ENCODE assay signal across 15 cellular contexts in the genomic region with DNA sequence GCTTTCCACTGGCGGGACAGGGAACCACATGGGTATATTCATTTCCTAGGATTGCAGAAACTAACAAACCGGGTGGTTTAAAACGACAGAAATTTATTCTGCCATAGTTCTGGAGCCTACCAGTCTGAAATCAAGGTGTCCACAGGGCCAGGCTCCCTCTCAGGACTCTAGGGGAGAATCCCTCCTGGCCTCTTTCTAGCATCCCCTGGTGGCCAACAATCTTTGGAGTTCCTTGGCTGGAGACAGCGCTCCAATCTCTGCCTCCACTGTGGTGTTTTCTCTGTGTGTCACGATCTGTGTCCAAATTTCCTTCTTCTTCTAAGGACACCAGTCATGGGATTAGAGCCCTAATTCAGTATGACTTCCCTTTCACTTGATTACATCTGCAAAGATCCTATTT.
DNase-seq lines count a peak whose midpoint lies in the region; ATAC-seq, FAIRE-seq and TF ChIP-seq lines count a peak whose summit lies in the region.
"Had no signal": no experiment of that assay in that cellular context is flagged by ENCODE, and none has a peak within 500 bp of the region (broad histone marks: within the 10 kb centered on the region; RNA-seq: fewer than 3 reads in every experiment).

No MANE protein-coding gene starts in this region.

- intact Hi-C loops in right cardiac atrium (cut with DNase I), result no loop called here

- H3K4me3 Mint-ChIP-seq in HFFc6, result no peak overlapping the region
- no peak overlapping the region for H3K4me3 Mint-ChIP-seq in astrocyte (ENCODE audit: unreplicated experiment)
- H3K4me3 Mint-ChIP-seq: T-helper 1 cell treated with Interleukin-12 subunit alpha and Interleukin-12 subunit beta and Interleukin-4 antibody, amounts not matched to agents 30 μg/mL and 1 μg/mL, for 36 hours had no signal

- no peaks in the 10 kb centered on the region for H3K36me3 Mint-ChIP-seq in HFFc6 (ENCODE audit: low read depth)
- no peaks in the 10 kb centered on the region for H3K36me3 Mint-ChIP-seq in astrocyte (ENCODE audit: low read depth, unreplicated experiment)

- H2BK120ac ChIP-seq in mesendoderm (ENCODE audit: low read depth, low read length), result no peak overlapping the region

- no peak overlapping the region for H4K5ac ChIP-seq in mesendoderm (ENCODE audit: low read length)

- CTCF ChIA-PET in SK-N-SH (lab: Yijun Ruan, JAX), result interaction anchor here (3.5 kb wide), 1 partner anchor 119 kb away, joined by 14 read pairs; no protein-coding TSS in a partner anchor

- peaks cover 26% of the 10 kb centered on the region for H3K27me3 Mint-ChIP-seq in HFFc6 (ENCODE audit: insufficient read depth)
- peaks cover 42% of the 10 kb centered on the region for H3K27me3 Mint-ChIP-seq in astrocyte (ENCODE audit: low read depth, unreplicated experiment)

- H3K9me3 ChIP-seq in SK-N-SH, result no peaks in the 10 kb centered on the region
- H3K9me3 ChIP-seq in astrocyte (ENCODE audit: insufficient read depth, low read depth, low read length), result no peaks in the 10 kb centered on the region
- H3K9me3 ChIP-seq in right cardiac atrium (ENCODE audit: control insufficient read depth, low read length), result no peaks in the 10 kb centered on the region
- H3K9me3 ChIP-seq: neutrophil had no signal

- H2AFZ ChIP-seq in SK-N-SH (ENCODE audit: low read depth) (no peak overlapping the region), astrocyte (ENCODE audit: low read depth, low read length) (no peak overlapping the region)

- H3K9me2 ChIP-seq in SK-N-SH, result no peaks in the 10 kb centered on the region

- no peak overlapping the region for H3K18ac ChIP-seq in mesendoderm (ENCODE audit: low read length)

- H3K79me2 ChIP-seq in SK-N-SH (ENCODE audit: insufficient read depth) (no peaks in the 10 kb centered on the region), astrocyte (ENCODE audit: insufficient read depth, low read length) (no peaks in the 10 kb centered on the region), mesendoderm (ENCODE audit: control insufficient read depth, insufficient read depth, low read length) (no peaks in the 10 kb centered on the region)

- no peak overlapping the region for H2BK15ac ChIP-seq in mesendoderm (replicated peaks; ENCODE audit: low read depth)

- H3K4me3 ChIP-seq in SK-N-SH (ENCODE audit: low read depth in 2 of 2, low read length in 1 of 2), result no peak overlapping the region
- H3K4me3 ChIP-seq in astrocyte (ENCODE audit: insufficient read depth, low read depth, low read length), result no peak overlapping the region
- no peak overlapping the region for H3K4me3 ChIP-seq in mesendoderm (ENCODE audit: low read length)
- H3K4me3 ChIP-seq in right cardiac atrium (ENCODE audit: low read length), result no peak overlapping the region

- H3K27ac ChIP-seq in SK-N-SH (ENCODE audit: low read depth in 2 of 2, low read length in 1 of 2) (no peak overlapping the region), astrocyte (ENCODE audit: low read depth, low read length) (no peak overlapping the region), mesendoderm (ENCODE audit: low read depth, low read length) (no peak overlapping the region), right cardiac atrium (ENCODE audit: low read length) (no peak overlapping the region)
- H3K27ac ChIP-seq: neutrophil had no signal

- no peaks in the 10 kb centered on the region for H3K9me3 Mint-ChIP-seq in HFFc6
- H3K9me3 Mint-ChIP-seq in astrocyte (ENCODE audit: unreplicated experiment), result no peaks in the 10 kb centered on the region
- H3K9me3 Mint-ChIP-seq: T-helper 1 cell treated with Interleukin-12 subunit alpha and Interleukin-12 subunit beta and Interleukin-4 antibody, amounts not matched to agents 30 μg/mL and 1 μg/mL, for 36 hours had no signal

- H3K23ac ChIP-seq in mesendoderm (ENCODE audit: low read length), result no peak overlapping the region

- H3K4me2 ChIP-seq in SK-N-SH (no peak overlapping the region), astrocyte (ENCODE audit: low read length) (no peak overlapping the region), mesendoderm (ENCODE audit: low read length) (no peak overlapping the region)

- ATAC-seq in SK-N-SH treated with all-trans-retinoic acid at 6 μM for 48 hours (no peak), HG03196 (IDR thresholded peaks at IDR 0.05; ENCODE audit: unreplicated experiment) (no peak), right cardiac atrium (no peak)

- no peak overlapping the region for H4K8ac ChIP-seq in mesendoderm (ENCODE audit: low read depth, low read length)

- no peak overlapping the region for H3K4ac ChIP-seq in mesendoderm (ENCODE audit: low read depth, low read length)

- no peaks in the 10 kb centered on the region for H3K79me1 ChIP-seq in mesendoderm (ENCODE audit: low read length)

- H2BK5ac ChIP-seq in mesendoderm (ENCODE audit: low read length), result no peak overlapping the region

- 72% methylated on average over 5 of the region's 5 CpGs for WGBS in SK-N-SH (ENCODE audit: low lambda C conversion rate)
- WGBS in mesendoderm (ENCODE audit: extremely low coverage, insufficient coverage, low lambda C conversion rate), result no CpG with 5 or more reads among the region's 5 CpGs
- 78% methylated on average over 5 of the region's 5 CpGs for WGBS in right cardiac atrium

- DNase-seq in SK-N-SH, result no peak
- no peak for DNase-seq in HFFc6
- no peak for DNase-seq in astrocyte (ENCODE audit: low read depth)
- peak; percentile 49 for DNase-seq in mesendoderm
- no peak for DNase-seq in NCI-H2107 (lab: John Stamatoyannopoulos, UW)
- DNase-seq in right cardiac atrium, result no peak
- DNase-seq: activated CD4-positive, alpha-beta T cell treated with anti-CD3 and anti-CD28 coated beads for 48 hours; mammary epithelial cell; NCI-H446 treated with DMSO at 0.1 percent for 48 hours had no signal

- H3K36me3 ChIP-seq in SK-N-SH (replicated peaks in 1 of 2; ENCODE audit: control insufficient read depth in 1 of 2, insufficient read depth in 2 of 2, low read length in 1 of 2) (no peaks in the 10 kb centered on the region), astrocyte (ENCODE audit: insufficient read depth, low read length) (no peaks in the 10 kb centered on the region), mesendoderm (ENCODE audit: control insufficient read depth, insufficient read depth, low read length) (no peaks in the 10 kb centered on the region)
- H3K36me3 ChIP-seq: neutrophil had no signal

- H3F3A ChIP-seq in SK-N-SH (replicated peaks; ENCODE audit: insufficient read depth), result no peaks in the 10 kb centered on the region

- H4K20me1 ChIP-seq in SK-N-SH (ENCODE audit: insufficient read depth) (no peaks in the 10 kb centered on the region), astrocyte (ENCODE audit: insufficient read depth, low read length) (no peaks in the 10 kb centered on the region)

- POLR2A ChIA-PET in SK-N-SH (lab: Yijun Ruan, JAX), result no interaction called here

- no peak for FAIRE-seq in astrocyte (lab: Jason Lieb, UNC)
- FAIRE-seq: A204.1, small intestine had no signal

- H3K27ac Mint-ChIP-seq in HFFc6 (no peak overlapping the region), astrocyte (ENCODE audit: unreplicated experiment) (no peak overlapping the region)
- H3K27ac Mint-ChIP-seq: T-helper 1 cell treated with Interleukin-12 subunit alpha and Interleukin-12 subunit beta and Interleukin-4 antibody, amounts not matched to agents 30 μg/mL and 1 μg/mL, for 36 hours had no signal

- no peak for TF ChIP-seq RAD21 in SK-N-SH (IDR thresholded peaks at IDR 0.05; ENCODE audit: low read length)

- H3K4me1 ChIP-seq in SK-N-SH (ENCODE audit: control insufficient read depth in 1 of 2, insufficient read depth in 2 of 2, low read depth in 1 of 2, low read length in 1 of 2), result peaks cover 0 to 5% of the 10 kb centered on the region in 2 experiments; a peak in 1 of 4 replicates
- no peaks in the 10 kb centered on the region for H3K4me1 ChIP-seq in astrocyte (ENCODE audit: insufficient read depth, low read length)
- no peaks in the 10 kb centered on the region for H3K4me1 ChIP-seq in mesendoderm (ENCODE audit: control insufficient read depth, low read depth, low read length)
- H3K4me1 ChIP-seq in right cardiac atrium (ENCODE audit: control insufficient read depth, insufficient read depth, low read length), result no peaks in the 10 kb centered on the region

- no peak overlapping the region for H3K9ac ChIP-seq in SK-N-SH
- H3K9ac ChIP-seq in astrocyte (ENCODE audit: low read length), result no peak overlapping the region
- H3K9ac ChIP-seq in mesendoderm (ENCODE audit: low read length), result no peak overlapping the region

- H3K27me3 ChIP-seq in SK-N-SH (ENCODE audit: insufficient read depth), result no peaks in the 10 kb centered on the region; the same call in 1 of the 2 replicates
- H3K27me3 ChIP-seq in astrocyte (ENCODE audit: insufficient read depth, low read length), result peaks cover 24% of the 10 kb centered on the region
- H3K27me3 ChIP-seq in mesendoderm (ENCODE audit: insufficient read depth, low read length, poor library complexity), result no peaks in the 10 kb centered on the region
- H3K27me3 ChIP-seq in right cardiac atrium (ENCODE audit: control insufficient read depth, insufficient read depth), result no peaks in the 10 kb centered on the region
- H3K27me3 ChIP-seq: neutrophil had no signal

- no peak for TF ChIP-seq EP300 in SK-N-SH (IDR thresholded peaks at IDR 0.05; ENCODE audit: borderline replicate concordance in 1 of 2, low read depth in 1 of 2, low read length in 1 of 2)

- H3K4me1 Mint-ChIP-seq in HFFc6 (ENCODE audit: low read depth) (no peaks in the 10 kb centered on the region), astrocyte (ENCODE audit: low read depth, unreplicated experiment) (no peaks in the 10 kb centered on the region)

- peak; percentile 17; the same call in 1 of the 2 replicates for TF ChIP-seq CTCF in SK-N-SH (IDR thresholded peaks at IDR 0.05)
- TF ChIP-seq CTCF in HFFc6 (IDR thresholded peaks at IDR 0.05), result peak; percentile 44
- TF ChIP-seq CTCF in astrocyte (IDR thresholded peaks at IDR 0.05; ENCODE audit: insufficient read depth, low read depth, low read length), result peak; percentile 5

- no peak overlapping the region for H2AK5ac ChIP-seq in mesendoderm (ENCODE audit: low read length)

- H3K56ac ChIP-seq in mesendoderm (ENCODE audit: low read length), result no peak overlapping the region

TF ChIP-seq in SK-N-SH, 30 proteins besides CTCF, POLR2A, EP300 and RAD21 (continues in another document):
- no peak for TF ChIP-seq TAF1 (IDR thresholded peaks at IDR 0.05; ENCODE audit: borderline replicate concordance, low read depth, low read length)
- no peak for TF ChIP-seq NRF1 (IDR thresholded peaks at IDR 0.05; ENCODE audit: low read depth, low read length)
- TF ChIP-seq POLR2AphosphoS5 (IDR thresholded peaks at IDR 0.05; ENCODE audit: low read depth, low read length), result no peak

TF ChIP-seq in SK-N-SH treated with all-trans-retinoic acid at 6 μM for 48 hours, 23 proteins besides CTCF, POLR2A, EP300 and RAD21 (continues in another document):
- TF ChIP-seq TOX (CRISPR knock-in tag; IDR thresholded peaks at IDR 0.05; ENCODE audit: borderline replicate concordance) (no peak), ARNTL (CRISPR knock-in tag; IDR thresholded peaks at IDR 0.05; ENCODE audit: borderline replicate concordance, low read depth) (no peak)
